In genomic region chr7:43761382-43761781, GRCh38 we compare ENCODE assay signal across 17 cellular contexts.
DNase-seq lines count a peak whose midpoint lies in the region; ATAC-seq and TF ChIP-seq lines count a peak whose summit lies in the region.
"Had no signal": no experiment of that assay in that cellular context is flagged by ENCODE, and none has a peak within 500 bp of the region (broad histone marks: within the 10 kb centered on the region; RNA-seq: fewer than 3 reads in every experiment).

No MANE protein-coding gene starts in this region.

- no peak for ATAC-seq in activated naive CD8-positive, alpha-beta T cell treated with anti-CD3 and anti-CD28 coated beads, Interleukin-2, amount 50 U/mL, for 24 hours
- ATAC-seq in RWPE2 (ENCODE audit: low read depth) = no peak
- ATAC-seq: GM23338, HepG2 had no signal

- no peak overlapping the region for H3K4me3 ChIP-seq in RWPE2 (ENCODE audit: severe bottlenecking)
- H3K4me3 ChIP-seq: GM23338 had no signal

- no peaks in the 10 kb centered on the region for H3K9me3 ChIP-seq in RWPE2 (ENCODE audit: severe bottlenecking)

- H3K27ac ChIP-seq in RWPE2 (ENCODE audit: poor library complexity, severe bottlenecking) (peak overlapping the region; percentile 3), epithelial cell of prostate (peak overlapping the region; percentile 15)

- no peak for TF ChIP-seq CTCF in RWPE2 (IDR thresholded peaks at IDR 0.05; ENCODE audit: poor library complexity, severe bottlenecking)

- H3K4me1 Mint-ChIP-seq in activated naive CD8-positive, alpha-beta T cell (ENCODE audit: low read depth) = peaks cover 58% of the 10 kb centered on the region
- peaks cover 58% of the 10 kb centered on the region for H3K4me1 Mint-ChIP-seq in activated naive CD8-positive, alpha-beta T cell treated with anti-CD3 and anti-CD28 coated beads, Interleukin-2, amount 50 U/mL, for 24 hours

- no peaks in the 10 kb centered on the region for H3K9me3 Mint-ChIP-seq in activated naive CD8-positive, alpha-beta T cell (ENCODE audit: low read depth)
- no peaks in the 10 kb centered on the region for H3K9me3 Mint-ChIP-seq in activated naive CD8-positive, alpha-beta T cell treated with anti-CD3 and anti-CD28 coated beads, Interleukin-2, amount 50 U/mL, for 24 hours
- H3K9me3 Mint-ChIP-seq: CD4-positive, alpha-beta T cell; GM23338 had no signal

- no peaks in the 10 kb centered on the region for H3K27me3 ChIP-seq in RWPE2 (ENCODE audit: insufficient read depth, poor library complexity, severe bottlenecking)

- no peaks in the 10 kb centered on the region for H3K36me3 Mint-ChIP-seq in activated naive CD8-positive, alpha-beta T cell
- peaks cover 3% of the 10 kb centered on the region for H3K36me3 Mint-ChIP-seq in activated naive CD8-positive, alpha-beta T cell treated with anti-CD3 and anti-CD28 coated beads, Interleukin-2, amount 50 U/mL, for 24 hours (ENCODE audit: low read depth)

- no peaks in the 10 kb centered on the region; the same call in 1 of the 2 replicates for H3K36me3 ChIP-seq in RWPE2 (ENCODE audit: low read depth)

- no peaks in the 10 kb centered on the region for H3K27me3 Mint-ChIP-seq in activated naive CD8-positive, alpha-beta T cell
- peaks cover 8% of the 10 kb centered on the region for H3K27me3 Mint-ChIP-seq in activated naive CD8-positive, alpha-beta T cell treated with anti-CD3 and anti-CD28 coated beads, Interleukin-2, amount 50 U/mL, for 24 hours
- H3K27me3 Mint-ChIP-seq: CD4-positive, alpha-beta T cell had no signal

- H3K27ac Mint-ChIP-seq in activated naive CD8-positive, alpha-beta T cell = peak overlapping the region; percentile 34
- no peak overlapping the region for H3K27ac Mint-ChIP-seq in activated naive CD8-positive, alpha-beta T cell treated with anti-CD3 and anti-CD28 coated beads, Interleukin-2, amount 50 U/mL, for 24 hours
- H3K27ac Mint-ChIP-seq: B cell; CD4-positive, alpha-beta T cell; GM23338 had no signal

- H3K4me1 ChIP-seq in RWPE2 (ENCODE audit: insufficient read depth, poor library complexity, severe bottlenecking) = peaks cover 33% of the 10 kb centered on the region

- no peak overlapping the region for H3K4me3 Mint-ChIP-seq in activated naive CD8-positive, alpha-beta T cell
- no peak overlapping the region for H3K4me3 Mint-ChIP-seq in activated naive CD8-positive, alpha-beta T cell treated with anti-CD3 and anti-CD28 coated beads, Interleukin-2, amount 50 U/mL, for 24 hours
- H3K4me3 Mint-ChIP-seq: B cell, GM23338 had no signal

- DNase-seq in activated naive CD8-positive, alpha-beta T cell treated with anti-CD3 and anti-CD28 coated beads, Interleukin-2, amount 50 U/mL, for 24 hours = no peak
- DNase-seq in RWPE2 (ENCODE audit: low spot score) = no peak
- no peak for DNase-seq in epithelial cell of prostate (ENCODE audit: low read depth, low spot score)
- DNase-seq in islet precursor cell = no peak
- DNase-seq in NCI-H128 (lab: John Stamatoyannopoulos, UW; ENCODE audit: unreplicated experiment) = no peak
- no peak for DNase-seq in NCI-H446 (lab: John Stamatoyannopoulos, UW)
- DNase-seq: 8988T; ACHN; C1 segment of cervical spinal cord; Calu3; CD4-positive, alpha-beta T cell; DMS 273 treated with DMSO at 0.1 percent for 48 hours; H7 had no signal
